13 cellular contexts compared by ENCODE assay signal in the genomic region with DNA sequence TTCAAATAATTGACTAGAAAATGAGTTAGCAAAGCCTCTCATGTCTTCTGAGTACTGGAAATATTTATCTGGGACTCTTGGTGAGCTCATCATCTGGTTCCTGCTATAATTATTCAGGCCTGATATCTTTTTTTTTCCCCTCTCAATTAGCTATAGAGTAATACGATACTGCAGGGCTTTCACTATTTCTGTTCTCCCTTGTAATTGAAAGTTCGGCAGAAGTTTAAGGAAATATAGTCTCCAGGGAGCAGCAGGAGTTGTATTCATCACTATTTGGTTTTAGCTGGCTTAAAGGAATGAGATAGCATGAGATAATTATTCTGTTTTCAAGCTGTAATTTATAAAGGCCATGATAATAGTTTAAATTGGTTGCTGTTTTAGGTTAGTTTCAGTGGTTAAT.
"Had no signal": no experiment of that assay in that cellular context is flagged by ENCODE, and none has a peak within 500 bp of the region (broad histone marks: within the 10 kb centered on the region; RNA-seq: fewer than 3 reads in every experiment).

No MANE protein-coding gene starts in this region.

- DNase-seq: activated CD4-positive, alpha-beta T cell treated with anti-CD3 and anti-CD28 coated beads for 1 hour; activated CD4-positive, alpha-beta T cell treated with anti-CD3 and anti-CD28 coated beads, Interleukin-2, amount 50 U/mL, for 48 hours; activated effector memory CD4-positive, alpha-beta T cell treated with anti-CD3 and anti-CD28 coated beads, Interleukin-2, amount 50 U/mL, for 16 hours; activated T-cell treated with anti-CD3 and anti-CD28 coated beads, Interleukin-2, amount 50 U/mL, for 4 hours; colonic mucosa; hypothalamus; kidney glomerular epithelial cell; naive B cell; posterior cingulate gyrus; substantia nigra; transverse colon had no signal

- H3K27ac ChIP-seq: colonic mucosa, neutrophil, skin epidermis, transverse colon had no signal

- H3K9me3 ChIP-seq: colonic mucosa, neutrophil, transverse colon had no signal

- H3K4me3 ChIP-seq: colonic mucosa, skin epidermis, transverse colon had no signal

- H3K27me3 ChIP-seq: colonic mucosa, neutrophil, transverse colon had no signal

- H3K36me3 ChIP-seq: colonic mucosa, neutrophil, transverse colon had no signal
